10 cellular contexts compared by ENCODE assay signal in the genomic region with DNA sequence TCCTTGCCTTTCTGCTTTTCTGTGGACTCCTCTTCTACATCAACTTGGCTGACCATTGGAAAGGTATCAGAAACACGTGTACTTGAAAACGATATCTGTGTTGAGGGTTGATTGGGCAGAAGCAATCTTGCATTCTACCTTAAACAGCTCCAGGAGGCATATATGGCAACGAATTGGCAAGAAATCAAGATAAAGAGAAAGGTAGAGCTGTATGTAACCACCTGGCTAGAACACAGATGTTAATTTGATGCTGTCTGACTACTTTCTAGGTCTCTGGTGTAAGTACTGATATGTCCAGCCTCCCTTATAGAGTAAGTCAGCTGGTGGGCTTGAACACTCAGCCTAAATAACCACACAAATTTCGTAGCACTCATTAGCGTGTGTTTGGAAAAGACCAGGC. TPM values are rescaled to one million over a fixed set of nuclear protein-coding genes. Genes with fewer than 3 reads are reported as not detected.
DNase-seq lines count a peak whose midpoint lies in the region; ATAC-seq, FAIRE-seq and TF ChIP-seq lines count a peak whose summit lies in the region.
"Had no signal": no experiment of that assay in that cellular context is flagged by ENCODE, and none has a peak within 500 bp of the region (broad histone marks: within the 10 kb centered on the region; RNA-seq: fewer than 3 reads in every experiment).

No MANE protein-coding gene starts in this region.

- no peak overlapping the region for H2AFZ ChIP-seq in K562 (ENCODE audit: low read depth, low read length)
- H2AFZ ChIP-seq in neural cell (ENCODE audit: low read depth, low read length): no peak overlapping the region

- TF ChIP-seq POLR2A in NB4 (IDR thresholded peaks at IDR 0.05; ENCODE audit: extremely low read depth, insufficient read length) (no peak), K562 (conservative IDR thresholded peaks at IDR 0.05) (no peak)

- H3K9me3 ChIP-seq in K562 (replicated peaks; ENCODE audit: control insufficient read depth, insufficient read depth, low read depth, low read length) (no peaks in the 10 kb centered on the region), neural cell (ENCODE audit: low read length) (no peaks in the 10 kb centered on the region)

- no peak for ATAC-seq in K562
- ATAC-seq in HG03520 (IDR thresholded peaks at IDR 0.05; ENCODE audit: unreplicated experiment): no peak

- H3K4me2 ChIP-seq in K562 (ENCODE audit: insufficient read depth, low read length) (peak overlapping the region; percentile 86), neural cell (ENCODE audit: low read length) (peak overlapping the region; percentile 70)

- CTCF ChIA-PET in K562 (lab: Yijun Ruan, JAX; ENCODE audit: low intra/inter-chr PET ratio): interaction anchor here (0.6 kb wide), 1 partner anchor 41 kb away, joined by 5 read pairs; no protein-coding TSS in a partner anchor

- TF ChIP-seq EP300 in K562 (IDR thresholded peaks at IDR 0.05; ENCODE audit: low read length): no peak
- no peak for TF ChIP-seq EP300 in neural cell (conservative IDR thresholded peaks at IDR 0.05; ENCODE audit: poor library complexity, severe bottlenecking)

- H3K79me2 ChIP-seq in K562 (ENCODE audit: control insufficient read depth, insufficient read depth, low read length) (peaks cover 30% of the 10 kb centered on the region), neural cell (replicated peaks; ENCODE audit: insufficient read depth, low read length) (peaks cover 3% of the 10 kb centered on the region)

- H3K4me3 Mint-ChIP-seq in T-helper 1 cell treated with Interleukin-12 subunit alpha and Interleukin-12 subunit beta and Interleukin-4 antibody, amounts not matched to agents 30 μg/mL and 1 μg/mL, for 36 hours: peak overlapping the region; percentile 86

- no peaks in the 10 kb centered on the region for H3K9me3 Mint-ChIP-seq in T-helper 1 cell treated with Interleukin-12 subunit alpha and Interleukin-12 subunit beta and Interleukin-4 antibody, amounts not matched to agents 30 μg/mL and 1 μg/mL, for 36 hours

- H3K27me3 ChIP-seq in K562 (ENCODE audit: control insufficient read depth in 2 of 2, insufficient read depth in 2 of 2, low read length in 2 of 2) (no peaks in the 10 kb centered on the region), neural cell (ENCODE audit: insufficient read depth, low read depth, low read length) (peaks cover 7% of the 10 kb centered on the region)

- H3F3A ChIP-seq in neural cell (ENCODE audit: insufficient read depth, low read length, poor library complexity, severe bottlenecking): no peaks in the 10 kb centered on the region

- H3K36me3 ChIP-seq in K562 (ENCODE audit: control insufficient read depth, insufficient read depth, low read length): peaks cover 34% of the 10 kb centered on the region
- no peaks in the 10 kb centered on the region for H3K36me3 ChIP-seq in neural cell (ENCODE audit: insufficient read depth, low read length)

- POLR2A ChIA-PET in K562 (lab: Yijun Ruan, JAX): interaction anchor here (0.7 to 3.3 kb wide), 5 partner anchors 9 to 42 kb away, joined by 4 to 18 read pairs (median 5); no protein-coding TSS in a partner anchor

- H4K20me1 ChIP-seq in K562 (replicated peaks; ENCODE audit: control insufficient read depth, insufficient read depth, low read length) (no peaks in the 10 kb centered on the region), neural cell (ENCODE audit: insufficient read depth) (no peaks in the 10 kb centered on the region)

- no peaks in the 10 kb centered on the region for H3K9me1 ChIP-seq in K562 (ENCODE audit: control insufficient read depth, insufficient read depth, low read length)

- in situ Hi-C loops in K562 (cut with MboI): no loop called here

- H3K36me3 Mint-ChIP-seq in T-helper 1 cell treated with Interleukin-12 subunit alpha and Interleukin-12 subunit beta and Interleukin-4 antibody, amounts not matched to agents 30 μg/mL and 1 μg/mL, for 36 hours (ENCODE audit: low read depth): peaks cover 20% of the 10 kb centered on the region

- no peaks in the 10 kb centered on the region for H3K9me2 ChIP-seq in neural cell (ENCODE audit: insufficient read depth, low read length)

- TF ChIP-seq CTCF in NB4 (IDR thresholded peaks at IDR 0.05; ENCODE audit: low read depth, low read length) (no peak), K562 (IDR thresholded peaks at IDR 0.05 in 2 of 3, conservative IDR thresholded peaks at IDR 0.05 in 1 of 3; ENCODE audit: insufficient read depth in 2 of 3, low read depth in 1 of 3, low read length in 3 of 3) (no peak), neural cell (IDR thresholded peaks at IDR 0.05; ENCODE audit: poor library complexity, severe bottlenecking) (no peak)

- TF ChIP-seq RAD21 in K562 (CRISPR knock-in tag; conservative IDR thresholded peaks at IDR 0.05 in 1 of 2, IDR thresholded peaks at IDR 0.05 in 1 of 2): no peak
- no peak for TF ChIP-seq RAD21 in neural cell (conservative IDR thresholded peaks at IDR 0.05)

- 43% methylated on average over 5 of the region's 5 CpGs for WGBS in K562 (ENCODE audit: insufficient coverage, low coverage, missing lambda C conversion rate)

- FAIRE-seq in K562 (lab: Jason Lieb, UNC): no peak

- H3K4me1 ChIP-seq in K562 (replicated peaks in 1 of 2; ENCODE audit: control insufficient read depth in 2 of 2, insufficient read depth in 2 of 2, low read length in 2 of 2): peaks cover 29 to 51% of the 10 kb centered on the region in 2 experiments; a peak in 4 of 5 replicates

- H3K27ac Mint-ChIP-seq in T-helper 1 cell treated with Interleukin-12 subunit alpha and Interleukin-12 subunit beta and Interleukin-4 antibody, amounts not matched to agents 30 μg/mL and 1 μg/mL, for 36 hours: peak overlapping the region; percentile 87

- intact Hi-C loops in K562 (cut with micrococcal nuclease): no loop called here

- H3K9ac ChIP-seq in K562 (ENCODE audit: insufficient read depth in 1 of 2, low read depth in 2 of 2, low read length in 2 of 2): peak overlapping the region; percentile 46 to 81; a peak in 3 of 4 replicates
- peak overlapping the region; percentile 81 for H3K9ac ChIP-seq in neural cell (ENCODE audit: low read length)

- DNase-seq in T-helper 1 cell: no peak
- DNase-seq in NB4 (ENCODE audit: low read depth): no peak
- DNase-seq in K562 (ENCODE audit: extremely low read depth in 1 of 4, low spot score in 3 of 4): no peak
- DNase-seq in COR-L47 (lab: John Stamatoyannopoulos, UW): no peak
- no peak for DNase-seq in activated CD8-positive, alpha-beta memory T cell treated with anti-CD3 and anti-CD28 coated beads, Interleukin-2, amount 50 U/mL, for 4 hours

- TSS peak; percentile 50 for BruUV-seq in K562 (replicated peaks; lab: Mats Ljungman, UMichigan)

- peaks cover 33% of the 10 kb centered on the region for H3K4me1 Mint-ChIP-seq in T-helper 1 cell treated with Interleukin-12 subunit alpha and Interleukin-12 subunit beta and Interleukin-4 antibody, amounts not matched to agents 30 μg/mL and 1 μg/mL, for 36 hours (ENCODE audit: low read depth)

- H3K27ac ChIP-seq in K562 (ENCODE audit: extremely low read depth, low read depth, low read length) (peak overlapping the region; percentile 81; the same call in 2 of the 3 replicates), neural cell (ENCODE audit: low read length) (no peak overlapping the region)

- H3K4me3 ChIP-seq in NB4 (ENCODE audit: low read depth, low read length) (peak overlapping the region; percentile 73), K562 (peak overlapping the region; percentile 79; the same call in 1 of the 2 replicates), neural cell (ENCODE audit: low read length) (peak overlapping the region; percentile 79)

- H3K27me3 Mint-ChIP-seq in T-helper 1 cell treated with Interleukin-12 subunit alpha and Interleukin-12 subunit beta and Interleukin-4 antibody, amounts not matched to agents 30 μg/mL and 1 μg/mL, for 36 hours (ENCODE audit: low read depth): no peaks in the 10 kb centered on the region

RNA-seq across cellular contexts. Expression of a gene that starts 1.3 kb away (rescaled TPM):
- total RNA-seq in K562 (2011; cell fraction: chromatin; rRNA removed; ENCODE audit: low replicate concordance): 158 and 355 TPM in 2 replicates
- total RNA-seq in K562 (2011; cell fraction: nucleolus; rRNA removed): 181 and 194 TPM in 2 replicates
- 119 and 136 TPM in 2 replicates for total RNA-seq in K562 (2011; cell fraction: nucleoplasm; rRNA removed)
- total RNA-seq in K562 (2014; rRNA removed): 30.1 and 35.1 TPM in 2 replicates
- 14.4 and 14.8 TPM in 2 replicates for total RNA-seq in K562 (2014; rRNA removed; fragmentation: Illumina TruSeq; extraction: Trizol)
- 21.0 and 21.6 TPM in 2 replicates for total RNA-seq in K562 (2015; rRNA removed; fragmentation: Illumina TruSeq; extraction: Trizol)
- total RNA-seq in K562 (2021): 33.9 and 36.6 TPM in 2 replicates
- 27.3 and 40.1 TPM in 2 replicates for polyA plus RNA-seq in K562 (2011; rRNA removed)
- 33.0 and 35.1 TPM in 2 replicates for polyA plus RNA-seq in K562 (2011; cell fraction: cytosol; rRNA removed)
- 128 and 134 TPM in 2 replicates for polyA plus RNA-seq in K562 (2011; cell fraction: nucleus; rRNA removed)
- 25.3 and 58.7 TPM in 2 replicates for polyA plus RNA-seq in K562 (2012)
- 23.8 and 31.3 TPM in 2 replicates for polyA plus RNA-seq in K562 (2014; fragmentation: Illumina TruSeq; extraction: Trizol)
- polyA plus RNA-seq in K562 (2014; fragmentation: Nextera tagmentation; extraction: Ambion mirVana): under 1 TPM; 0.55 to 0.89 TPM
- 29.6 and 33.6 TPM in 2 replicates for polyA plus RNA-seq in K562 (2014; rRNA removed)
- 32.0 and 36.7 TPM in 2 replicates for polyA minus RNA-seq in K562 (2011; rRNA and poly(A)+ RNA removed)
- polyA minus RNA-seq in K562 (2011; cell fraction: cytosol; rRNA and poly(A)+ RNA removed): 17.1 and 24.8 TPM in 2 replicates
- 38.5 and 64.6 TPM in 2 replicates for polyA minus RNA-seq in K562 (2011; cell fraction: nucleus; rRNA and poly(A)+ RNA removed)
- polyA plus RNA-seq in neural cell: 72.0 and 90.9 TPM in 2 replicates
- polyA minus RNA-seq in neural cell: 55.3 and 56.7 TPM in 2 replicates

RNA-seq across cellular contexts. Expression of a gene that starts 10.8 kb away (rescaled TPM):
- 10.1 and 23.7 TPM in 2 replicates for total RNA-seq in K562 (2011; cell fraction: chromatin; rRNA removed; ENCODE audit: low replicate concordance)
- total RNA-seq in K562 (2011; cell fraction: nucleolus; rRNA removed): 16.3 and 18.0 TPM in 2 replicates
- total RNA-seq in K562 (2011; cell fraction: nucleoplasm; rRNA removed): 9.3 and 10.3 TPM in 2 replicates
- total RNA-seq in K562 (2014; rRNA removed) (3.7 and 5.1 TPM in 2 replicates), K562 (2014; rRNA removed; fragmentation: Illumina TruSeq; extraction: Trizol) (1.5 and 1.6 TPM in 2 replicates), K562 (2015; rRNA removed; fragmentation: Illumina TruSeq; extraction: Trizol) (5.1 and 5.2 TPM in 2 replicates), K562 (2021) (8.6 and 8.8 TPM in 2 replicates)
- polyA plus RNA-seq in K562 (2011; rRNA removed) (1.5 and 3.0 TPM in 2 replicates), K562 (2014; fragmentation: Illumina TruSeq; extraction: Trizol) (5.2 and 5.3 TPM in 2 replicates), K562 (2014; fragmentation: Nextera tagmentation; extraction: Ambion mirVana) (under 1 TPM; 0.20 to 0.29 TPM), K562 (2014; rRNA removed) (5.0 and 7.1 TPM in 2 replicates), neural cell (0.21 and 0.36 TPM in 2 replicates)
- 2.4 and 2.6 TPM in 2 replicates for polyA plus RNA-seq in K562 (2011; cell fraction: cytosol; rRNA removed)
- polyA plus RNA-seq in K562 (2011; cell fraction: nucleus; rRNA removed): 17.8 and 18.3 TPM in 2 replicates
- polyA plus RNA-seq in K562 (2012): 6.6 and 13.1 TPM in 2 replicates
- polyA minus RNA-seq in K562 (2011; rRNA and poly(A)+ RNA removed): 0.69 and 0.74 TPM in 2 replicates
- 1.4 and 1.5 TPM in 2 replicates for polyA minus RNA-seq in K562 (2011; cell fraction: cytosol; rRNA and poly(A)+ RNA removed)
- polyA minus RNA-seq in K562 (2011; cell fraction: nucleus; rRNA and poly(A)+ RNA removed): 3.0 and 4.1 TPM in 2 replicates
- not detected in 2 replicates for polyA minus RNA-seq in neural cell

RNA-seq across cellular contexts. Expression of a gene that starts 17.8 kb away (rescaled TPM):
- total RNA-seq in K562 (2011; cell fraction: chromatin; rRNA removed; ENCODE audit: low replicate concordance): 12.7 and 42.0 TPM in 2 replicates
- 49.3 and 51.2 TPM in 2 replicates for total RNA-seq in K562 (2011; cell fraction: nucleolus; rRNA removed)
- total RNA-seq in K562 (2011; cell fraction: nucleoplasm; rRNA removed): 20.6 and 22.4 TPM in 2 replicates
- total RNA-seq in K562 (2014; rRNA removed) (91.8 and 115 TPM in 2 replicates), K562 (2014; rRNA removed; fragmentation: Illumina TruSeq; extraction: Trizol) (13.1 and 15.8 TPM in 2 replicates), K562 (2015; rRNA removed; fragmentation: Illumina TruSeq; extraction: Trizol) (40.8 and 42.4 TPM in 2 replicates), K562 (2021) (72.1 and 78.8 TPM in 2 replicates)
- polyA plus RNA-seq in K562 (2011; rRNA removed) (18.8 and 24.2 TPM in 2 replicates), K562 (2014; fragmentation: Illumina TruSeq; extraction: Trizol) (18.3 and 41.2 TPM in 2 replicates), K562 (2014; fragmentation: Nextera tagmentation; extraction: Ambion mirVana) (1 to 10 TPM; 3.4 to 3.7 TPM), K562 (2014; rRNA removed) (56.5 and 67.8 TPM in 2 replicates), neural cell (0.22 and 0.96 TPM in 2 replicates)
- 28.2 and 80.8 TPM in 2 replicates for polyA plus RNA-seq in K562 (2011; cell fraction: cytosol; rRNA removed)
- 42.6 and 60.8 TPM in 2 replicates for polyA plus RNA-seq in K562 (2011; cell fraction: nucleus; rRNA removed)
- polyA plus RNA-seq in K562 (2012): 27.0 and 33.0 TPM in 2 replicates
- polyA minus RNA-seq in K562 (2011; rRNA and poly(A)+ RNA removed): 6.7 and 11.1 TPM in 2 replicates
- 29.9 and 32.2 TPM in 2 replicates for polyA minus RNA-seq in K562 (2011; cell fraction: cytosol; rRNA and poly(A)+ RNA removed)
- polyA minus RNA-seq in K562 (2011; cell fraction: nucleus; rRNA and poly(A)+ RNA removed): 16.6 and 17.5 TPM in 2 replicates
- polyA minus RNA-seq in neural cell: 0.97 and 1.0 TPM in 2 replicates

RNA-seq across cellular contexts. Expression of a gene that starts 26.4 kb away (rescaled TPM):
- 175 and 615 TPM in 2 replicates for total RNA-seq in K562 (2011; cell fraction: chromatin; rRNA removed; ENCODE audit: low replicate concordance)
- total RNA-seq in K562 (2011; cell fraction: nucleolus; rRNA removed): 837 and 852 TPM in 2 replicates
- total RNA-seq in K562 (2011; cell fraction: nucleoplasm; rRNA removed): 311 and 347 TPM in 2 replicates
- total RNA-seq in K562 (2014; rRNA removed) (231 and 272 TPM in 2 replicates), K562 (2014; rRNA removed; fragmentation: Illumina TruSeq; extraction: Trizol) (11.3 and 24.9 TPM in 2 replicates), K562 (2015; rRNA removed; fragmentation: Illumina TruSeq; extraction: Trizol) (140 and 141 TPM in 2 replicates), K562 (2021) (311 and 322 TPM in 2 replicates)
- polyA plus RNA-seq in K562 (2011; rRNA removed) (132 and 158 TPM in 2 replicates), K562 (2014; fragmentation: Illumina TruSeq; extraction: Trizol) (48.4 and 105 TPM in 2 replicates), K562 (2014; fragmentation: Nextera tagmentation; extraction: Ambion mirVana) (1 to 10 TPM in 1 of 2 experiments, under 1 TPM in 1; 0.99 to 4.1 TPM), K562 (2014; rRNA removed) (352 and 365 TPM in 2 replicates), neural cell (23.3 and 43.3 TPM in 2 replicates)
- polyA plus RNA-seq in K562 (2011; cell fraction: cytosol; rRNA removed): 141 and 377 TPM in 2 replicates
- 1,627 and 2,902 TPM in 2 replicates for polyA plus RNA-seq in K562 (2011; cell fraction: nucleus; rRNA removed)
- 245 and 282 TPM in 2 replicates for polyA plus RNA-seq in K562 (2012)
- 9.4 and 25.8 TPM in 2 replicates for polyA minus RNA-seq in K562 (2011; rRNA and poly(A)+ RNA removed)
- 61.7 and 63.0 TPM in 2 replicates for polyA minus RNA-seq in K562 (2011; cell fraction: cytosol; rRNA and poly(A)+ RNA removed)
- 112 and 134 TPM in 2 replicates for polyA minus RNA-seq in K562 (2011; cell fraction: nucleus; rRNA and poly(A)+ RNA removed)
- polyA minus RNA-seq in neural cell: 6.1 and 6.7 TPM in 2 replicates

RNA-seq across cellular contexts. Expression of a gene that starts 34.3 kb away (rescaled TPM):
- 1.2 and 5.3 TPM in 2 replicates for total RNA-seq in K562 (2011; cell fraction: chromatin; rRNA removed; ENCODE audit: low replicate concordance)
- 3.3 and 4.3 TPM in 2 replicates for total RNA-seq in K562 (2011; cell fraction: nucleolus; rRNA removed)
- 2.6 and 2.9 TPM in 2 replicates for total RNA-seq in K562 (2011; cell fraction: nucleoplasm; rRNA removed)
- 0.12 and 0.14 TPM in 2 replicates for total RNA-seq in K562 (2014; rRNA removed)
- not detected in 2 replicates for total RNA-seq in K562 (2014; rRNA removed; fragmentation: Illumina TruSeq; extraction: Trizol)
- total RNA-seq in K562 (2015; rRNA removed; fragmentation: Illumina TruSeq; extraction: Trizol): not detected in 2 replicates
- total RNA-seq in K562 (2021): 0.60 and 0.85 TPM in 2 replicates
- 0.11 and 0.51 TPM in 2 replicates for polyA plus RNA-seq in K562 (2011; rRNA removed)
- polyA plus RNA-seq in K562 (2011; cell fraction: cytosol; rRNA removed): 0.22 and 0.41 TPM in 2 replicates
- 4.8 and 5.7 TPM in 2 replicates for polyA plus RNA-seq in K562 (2011; cell fraction: nucleus; rRNA removed)
- polyA plus RNA-seq in K562 (2012): 0.15 and 0.23 TPM in 2 replicates
- 0.17 and 0.21 TPM in 2 replicates for polyA plus RNA-seq in K562 (2014; fragmentation: Illumina TruSeq; extraction: Trizol)
- polyA plus RNA-seq in K562 (2014; fragmentation: Nextera tagmentation; extraction: Ambion mirVana): under 1 TPM in 1 of 2 experiments, not detected in 1; 0.04 TPM
- 0.22 TPM in 1 of 2 replicates, not detected in the other for polyA plus RNA-seq in K562 (2014; rRNA removed)
- polyA minus RNA-seq in K562 (2011; rRNA and poly(A)+ RNA removed): not detected in 2 replicates
- 0.57 and 1.3 TPM in 2 replicates for polyA minus RNA-seq in K562 (2011; cell fraction: cytosol; rRNA and poly(A)+ RNA removed)
- polyA minus RNA-seq in K562 (2011; cell fraction: nucleus; rRNA and poly(A)+ RNA removed): 0.94 and 1.2 TPM in 2 replicates
- not detected in 2 replicates for polyA plus RNA-seq in neural cell
- polyA minus RNA-seq in neural cell: not detected in 2 replicates
- total RNA-seq: pulmonary artery endothelial cell, SK-MEL-5 had no signal
